8 cellular contexts compared by ENCODE assay signal in genomic region chr10:33273295-33274002, GRCh38.
DNase-seq lines count a peak whose midpoint lies in the region; ATAC-seq and TF ChIP-seq lines count a peak whose summit lies in the region.

No MANE protein-coding gene starts in this region.

- no peaks in the 10 kb centered on the region for H3K4me1 Mint-ChIP-seq in CD4-positive, alpha-beta T cell (ENCODE audit: low read depth)

- H3K4me3 Mint-ChIP-seq in CD4-positive, alpha-beta T cell: no peak overlapping the region

- TF ChIP-seq CTCF in astrocyte of the cerebellum (IDR thresholded peaks at IDR 0.05; ENCODE audit: low read depth, low read length, missing control alignments) (peak; percentile 22), GM10248 (IDR thresholded peaks at IDR 0.05; ENCODE audit: control extremely low read depth, extremely low read depth, low read depth, missing control alignments) (no peak)
- TF ChIP-seq CTCF in CD4-positive, alpha-beta T cell (IDR thresholded peaks at IDR 0.05): no peak

- intact Hi-C loops in CD4-positive, alpha-beta T cell (cut with DNase I, micrococcal nuclease): no loop called here

- H3K4me3 ChIP-seq in astrocyte of the cerebellum (ENCODE audit: low read depth, low read length) (peak overlapping the region; percentile 17), skin epidermis (peak overlapping the region in 1 of 7 experiments; percentile 33)

- no peaks in the 10 kb centered on the region for H3K9me3 Mint-ChIP-seq in CD4-positive, alpha-beta T cell

- no peak for ATAC-seq in CD4-positive, alpha-beta T cell (ENCODE audit: poor library complexity)

- H3K27ac Mint-ChIP-seq in CD4-positive, alpha-beta T cell: no peak overlapping the region

- CTCF ChIA-PET in GM10248 (lab: Yijun Ruan, JAX): interaction anchor here (0.7 to 1.8 kb wide), 2 partner anchors 10 to 14 kb away, joined by 3 to 6 read pairs; no protein-coding TSS in a partner anchor
- CTCF ChIA-PET in CD4-positive, alpha-beta T cell (lab: Charles Lee): no interaction called here

- POLR2A ChIA-PET in GM10248 (lab: Yijun Ruan, JAX): no interaction called here
- POLR2A ChIA-PET in CD4-positive, alpha-beta T cell (lab: Charles Lee): no interaction called here

- H3K36me3 Mint-ChIP-seq in CD4-positive, alpha-beta T cell (ENCODE audit: low read depth): no peaks in the 10 kb centered on the region

- DNase-seq in SIG-M5 treated with dmso at 0.1 percent for 504 hours (lab: John Stamatoyannopoulos, UW; ENCODE audit: unreplicated experiment): peak; percentile 12
- no peak for DNase-seq in SIG-M5 (lab: John Stamatoyannopoulos, UW)
- DNase-seq in astrocyte of the cerebellum (ENCODE audit: low read depth): peak; percentile 77
- peak in 42 of 51 donors; percentile 3 to 73 (median 27) for DNase-seq in hypothalamus (lab: John Stamatoyannopoulos, UW)
- no peak for DNase-seq in activated CD4-positive, alpha-beta T cell treated with anti-CD3 and anti-CD28 coated beads for 4 hours
- no peak for DNase-seq in GM10248 (ENCODE audit: extremely low spot score)
- DNase-seq in CD4-positive, alpha-beta T cell: no peak

- H3K9me3 ChIP-seq in CD4-positive, alpha-beta T cell (ENCODE audit: control insufficient read depth, low read length): no peaks in the 10 kb centered on the region

- H3K27ac ChIP-seq in skin epidermis: peak overlapping the region in 17 of 21 experiments; percentile 10 to 80 (median 49)
- H3K27ac ChIP-seq in CD4-positive, alpha-beta T cell (ENCODE audit: low read depth, low read length): no peak overlapping the region

- in situ Hi-C loops in astrocyte of the cerebellum (cut with HindIII; ENCODE audit: low sequenced_read_pairs): no loop called here

- H3K27me3 ChIP-seq in CD4-positive, alpha-beta T cell (ENCODE audit: control insufficient read depth, insufficient read depth, low read length): peaks cover 4% of the 10 kb centered on the region

- H3K27me3 Mint-ChIP-seq in CD4-positive, alpha-beta T cell: peaks cover 17% of the 10 kb centered on the region

Comparison
In these comparisons a context has a peak if more than half of its experiments do, and no peak if none do; other contexts are left out.
1. DNase-seq: peak in SIG-M5 treated with dmso at 0.1 percent for 504 hours (single experiment), astrocyte of the cerebellum (single experiment) and hypothalamus (42 of 51); none in SIG-M5 (single experiment), activated CD4-positive, alpha-beta T cell treated with anti-CD3 and anti-CD28 coated beads for 4 hours (0 of 2), GM10248 (single experiment) and CD4-positive, alpha-beta T cell (0 of 10).